Comparison of ENCODE assay signal across 1 cellular context in the genomic region with DNA sequence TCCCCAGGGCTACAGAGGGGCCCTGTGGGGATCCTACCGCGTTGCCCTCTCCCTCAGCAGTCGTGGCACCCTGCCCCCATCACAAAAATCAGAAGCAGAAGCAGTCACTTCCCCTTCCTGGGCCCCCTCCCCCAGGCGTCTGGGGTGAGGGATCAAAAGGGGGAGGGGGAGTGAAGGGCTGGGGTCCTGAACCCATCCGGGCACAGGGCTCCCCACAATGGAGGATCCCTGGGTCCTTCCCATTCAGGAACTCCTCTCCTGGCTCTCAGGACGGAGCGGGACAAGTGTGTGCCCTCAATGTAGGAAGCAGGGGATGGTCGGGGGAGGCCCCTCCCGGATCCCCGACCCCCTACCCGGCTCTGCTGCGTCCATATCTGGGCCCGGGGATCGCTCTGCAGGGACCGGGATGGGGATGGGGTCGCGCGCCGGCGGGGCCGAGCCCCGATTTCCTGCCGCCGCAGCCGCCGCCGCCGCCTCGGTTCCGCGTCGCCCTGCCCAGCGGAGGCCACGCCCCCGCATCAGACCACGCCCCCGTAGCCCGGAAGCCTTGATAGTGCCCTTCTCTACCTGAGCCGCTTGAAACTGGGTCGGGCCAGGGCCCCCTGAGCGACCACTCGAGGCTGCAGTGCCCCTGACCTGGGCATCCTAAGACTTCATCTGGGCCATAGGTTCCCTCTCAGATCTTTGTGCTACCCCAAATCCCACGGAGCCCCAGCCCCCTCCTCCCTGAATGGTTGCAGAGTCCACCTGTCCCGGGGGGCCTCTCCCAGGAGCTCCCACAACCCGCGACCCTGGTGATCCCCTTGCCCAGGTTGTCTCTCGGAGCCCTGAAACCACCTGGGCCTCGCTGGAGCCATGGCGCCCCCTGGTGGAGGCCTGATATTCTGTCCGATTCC.
TF ChIP-seq lines count a peak whose summit lies in the region.

A gene with protein sequence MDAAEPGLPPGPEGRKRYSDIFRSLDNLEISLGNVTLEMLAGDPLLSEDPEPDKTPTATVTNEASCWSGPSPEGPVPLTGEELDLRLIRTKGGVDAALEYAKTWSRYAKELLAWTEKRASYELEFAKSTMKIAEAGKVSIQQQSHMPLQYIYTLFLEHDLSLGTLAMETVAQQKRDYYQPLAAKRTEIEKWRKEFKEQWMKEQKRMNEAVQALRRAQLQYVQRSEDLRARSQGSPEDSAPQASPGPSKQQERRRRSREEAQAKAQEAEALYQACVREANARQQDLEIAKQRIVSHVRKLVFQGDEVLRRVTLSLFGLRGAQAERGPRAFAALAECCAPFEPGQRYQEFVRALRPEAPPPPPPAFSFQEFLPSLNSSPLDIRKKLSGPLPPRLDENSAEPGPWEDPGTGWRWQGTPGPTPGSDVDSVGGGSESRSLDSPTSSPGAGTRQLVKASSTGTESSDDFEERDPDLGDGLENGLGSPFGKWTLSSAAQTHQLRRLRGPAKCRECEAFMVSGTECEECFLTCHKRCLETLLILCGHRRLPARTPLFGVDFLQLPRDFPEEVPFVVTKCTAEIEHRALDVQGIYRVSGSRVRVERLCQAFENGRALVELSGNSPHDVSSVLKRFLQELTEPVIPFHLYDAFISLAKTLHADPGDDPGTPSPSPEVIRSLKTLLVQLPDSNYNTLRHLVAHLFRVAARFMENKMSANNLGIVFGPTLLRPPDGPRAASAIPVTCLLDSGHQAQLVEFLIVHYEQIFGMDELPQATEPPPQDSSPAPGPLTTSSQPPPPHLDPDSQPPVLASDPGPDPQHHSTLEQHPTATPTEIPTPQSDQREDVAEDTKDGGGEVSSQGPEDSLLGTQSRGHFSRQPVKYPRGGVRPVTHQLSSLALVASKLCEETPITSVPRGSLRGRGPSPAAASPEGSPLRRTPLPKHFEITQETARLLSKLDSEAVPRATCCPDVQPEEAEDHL (minus strand): TSS at position 500 of the 896 bp plus-strand sequence. CDS start 128 bp downstream, at position 372.

TF ChIP-seq in K562, 482 proteins besides CTCF, POLR2A, EP300 and RAD21 (continued from another document and continues in another):
- TF ChIP-seq ZNF143 (CRISPR knock-in tag; IDR thresholded peaks at IDR 0.05) (no peak), ZBTB7A (IDR thresholded peaks at IDR 0.05; ENCODE audit: borderline replicate concordance, control insufficient read depth, low read depth, low read length) (peak; percentile 94), SMARCA4 (IDR thresholded peaks at IDR 0.05) (peak; percentile 32; the same call in 1 of the 2 replicates), KDM4B (IDR thresholded peaks at IDR 0.05; ENCODE audit: borderline replicate concordance in 2 of 2, low read depth in 1 of 2) (no peak), RBFOX2 (IDR thresholded peaks at IDR 0.05; ENCODE audit: low read depth, low read length) (peak; percentile 83), KDM1A (IDR thresholded peaks at IDR 0.05) (peak in 1 of 2 experiments; percentile 70; a peak in 1 of 4 replicates), NCOA1 (IDR thresholded peaks at IDR 0.05; ENCODE audit: low read depth) (no peak), GABPB1 (CRISPR knock-in tag; IDR thresholded peaks at IDR 0.05) (peak; percentile 2; the same call in 1 of the 2 replicates), CCAR2 (IDR thresholded peaks at IDR 0.05; ENCODE audit: low read depth, low read length) (no peak), TGIF2 (CRISPR knock-in tag; IDR thresholded peaks at IDR 0.05) (0 out of 2 replicates have a peak, but pooled peaks have one; percentile 26), CHD1 (IDR thresholded peaks at IDR 0.05; ENCODE audit: low read length) (peak; percentile 50), KLF16 (IDR thresholded peaks at IDR 0.05) (peak; percentile 56; the same call in 1 of the 2 replicates), SMC3 (conservative IDR thresholded peaks at IDR 0.05; ENCODE audit: insufficient read depth, low read depth, low read length) (peak; percentile 77), NR2C1 (IDR thresholded peaks at IDR 0.05) (0 out of 2 replicates have a peak, but pooled peaks have one; percentile 11), NR2C1 (tag; IDR thresholded peaks at IDR 0.05) (no peak), PRMT5 (CRISPR knock-in tag; IDR thresholded peaks at IDR 0.05) (no peak), TEAD1 (CRISPR knock-in tag; IDR thresholded peaks at IDR 0.05) (peak in 1 of 2 experiments; percentile 41; a peak in 1 of 4 replicates), YY1 (IDR thresholded peaks at IDR 0.05; ENCODE audit: borderline replicate concordance in 1 of 3, control insufficient read depth in 1 of 3, extremely low read depth in 1 of 3, insufficient read depth in 3 of 3, insufficient read length in 1 of 3, insufficient replicate concordance in 2 of 3, low read depth in 1 of 3, low read length in 2 of 3) (peak in 2 of 3 experiments; percentile 3 to 16), EP400 (IDR thresholded peaks at IDR 0.05) (peak; percentile 56; the same call in 1 of the 2 replicates), RBM22 (IDR thresholded peaks at IDR 0.05; ENCODE audit: low read depth, low read length, poor library complexity, severe bottlenecking) (peak; percentile 50), HDAC1 (IDR thresholded peaks at IDR 0.05) (peak in 1 of 2 experiments; percentile 20; a peak in 1 of 4 replicates), SMARCE1 (IDR thresholded peaks at IDR 0.05) (0 out of 2 replicates have a peak, but pooled peaks have one; percentile 8), TOE1 (IDR thresholded peaks at IDR 0.05; ENCODE audit: borderline replicate concordance) (peak; percentile 53; the same call in 1 of the 2 replicates), TOE1 (CRISPR knock-in tag; IDR thresholded peaks at IDR 0.05; ENCODE audit: borderline replicate concordance, low read depth) (no peak), ZNF444 (CRISPR knock-in tag; IDR thresholded peaks at IDR 0.05) (peak; percentile 94), SP1 (CRISPR knock-in tag; IDR thresholded peaks at IDR 0.05) (peak; percentile 28; the same call in 1 of the 2 replicates), TAL1 (IDR thresholded peaks at IDR 0.05) (no peak), PHF8 (IDR thresholded peaks at IDR 0.05; ENCODE audit: borderline replicate concordance, low read length) (peak; percentile 81; the same call in 1 of the 2 replicates), POLR2G (IDR thresholded peaks at IDR 0.05; ENCODE audit: low read depth, low read length) (peak; percentile 90), NR2C2 (CRISPR knock-in tag; IDR thresholded peaks at IDR 0.05) (0 out of 2 replicates have a peak, but pooled peaks have one; percentile 31), NR2C2 (tag; IDR thresholded peaks at IDR 0.05) (peak; percentile 57), FIP1L1 (IDR thresholded peaks at IDR 0.05; ENCODE audit: low read depth, low read length, poor library complexity, severe bottlenecking) (peak; percentile 43), MED1 (CRISPR knock-in tag; IDR thresholded peaks at IDR 0.05; ENCODE audit: borderline replicate concordance) (no peak), ELF2 (CRISPR knock-in tag; IDR thresholded peaks at IDR 0.05) (0 out of 2 replicates have a peak, but pooled peaks have one; percentile 65), ARID1B (IDR thresholded peaks at IDR 0.05) (peak; percentile 34; the same call in 1 of the 2 replicates), CREBBP (IDR thresholded peaks at IDR 0.05; ENCODE audit: low read depth, low read length) (no peak), ZBTB1 (CRISPR knock-in tag; IDR thresholded peaks at IDR 0.05; ENCODE audit: borderline replicate concordance, low read depth) (0 out of 2 replicates have a peak, but pooled peaks have one; percentile 48), SMARCA5 (IDR thresholded peaks at IDR 0.05) (peak; percentile 89), GATAD2A (IDR thresholded peaks at IDR 0.05) (peak; percentile 71; the same call in 1 of the 2 replicates), SIN3A (IDR thresholded peaks at IDR 0.05; ENCODE audit: borderline replicate concordance in 2 of 2, control insufficient read depth in 1 of 2, low read depth in 2 of 2, low read length in 2 of 2) (0 out of 4 replicates have a peak, but pooled peaks of 1 of the 2 experiments have one; percentile 22), MAZ (CRISPR knock-in tag; conservative IDR thresholded peaks at IDR 0.05 in 1 of 2, IDR thresholded peaks at IDR 0.05 in 1 of 2) (0 out of 4 replicates have a peak, but pooled peaks of 1 of the 2 experiments have one; percentile 47), CCNT2 (IDR thresholded peaks at IDR 0.05; ENCODE audit: borderline replicate concordance, extremely low read depth, insufficient read length, low read depth, low read length) (peak; percentile 38), ZNF133 (CRISPR knock-in tag; IDR thresholded peaks at IDR 0.05) (no peak), SP2 (IDR thresholded peaks at IDR 0.05; ENCODE audit: extremely low read depth, low read depth, low read length, poor library complexity, severe bottlenecking) (no peak), CHD4 (IDR thresholded peaks at IDR 0.05; ENCODE audit: insufficient read depth, insufficient replicate concordance, low read depth, low read length, poor library complexity, severe bottlenecking) (peak; percentile 39), ATF1 (CRISPR knock-in tag; IDR thresholded peaks at IDR 0.05) (no peak), ATF1 (tag; IDR thresholded peaks at IDR 0.05) (peak; percentile 40; the same call in 1 of the 2 replicates)
- TF ChIP-seq, protein P1, sequence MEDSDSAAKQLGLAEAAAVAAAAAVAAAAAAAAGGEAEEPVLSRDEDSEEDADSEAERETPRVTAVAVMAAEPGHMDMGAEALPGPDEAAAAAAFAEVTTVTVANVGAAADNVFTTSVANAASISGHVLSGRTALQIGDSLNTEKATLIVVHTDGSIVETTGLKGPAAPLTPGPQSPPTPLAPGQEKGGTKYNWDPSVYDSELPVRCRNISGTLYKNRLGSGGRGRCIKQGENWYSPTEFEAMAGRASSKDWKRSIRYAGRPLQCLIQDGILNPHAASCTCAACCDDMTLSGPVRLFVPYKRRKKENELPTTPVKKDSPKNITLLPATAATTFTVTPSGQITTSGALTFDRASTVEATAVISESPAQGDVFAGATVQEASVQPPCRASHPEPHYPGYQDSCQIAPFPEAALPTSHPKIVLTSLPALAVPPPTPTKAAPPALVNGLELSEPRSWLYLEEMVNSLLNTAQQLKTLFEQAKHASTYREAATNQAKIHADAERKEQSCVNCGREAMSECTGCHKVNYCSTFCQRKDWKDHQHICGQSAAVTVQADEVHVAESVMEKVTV (CRISPR knock-in tag; IDR thresholded peaks at IDR 0.05), result peak; percentile 59; the same call in 1 of the 2 replicates
- TF ChIP-seq, protein P2, sequence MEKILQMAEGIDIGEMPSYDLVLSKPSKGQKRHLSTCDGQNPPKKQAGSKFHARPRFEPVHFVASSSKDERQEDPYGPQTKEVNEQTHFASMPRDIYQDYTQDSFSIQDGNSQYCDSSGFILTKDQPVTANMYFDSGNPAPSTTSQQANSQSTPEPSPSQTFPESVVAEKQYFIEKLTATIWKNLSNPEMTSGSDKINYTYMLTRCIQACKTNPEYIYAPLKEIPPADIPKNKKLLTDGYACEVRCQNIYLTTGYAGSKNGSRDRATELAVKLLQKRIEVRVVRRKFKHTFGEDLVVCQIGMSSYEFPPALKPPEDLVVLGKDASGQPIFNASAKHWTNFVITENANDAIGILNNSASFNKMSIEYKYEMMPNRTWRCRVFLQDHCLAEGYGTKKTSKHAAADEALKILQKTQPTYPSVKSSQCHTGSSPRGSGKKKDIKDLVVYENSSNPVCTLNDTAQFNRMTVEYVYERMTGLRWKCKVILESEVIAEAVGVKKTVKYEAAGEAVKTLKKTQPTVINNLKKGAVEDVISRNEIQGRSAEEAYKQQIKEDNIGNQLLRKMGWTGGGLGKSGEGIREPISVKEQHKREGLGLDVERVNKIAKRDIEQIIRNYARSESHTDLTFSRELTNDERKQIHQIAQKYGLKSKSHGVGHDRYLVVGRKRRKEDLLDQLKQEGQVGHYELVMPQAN (IDR thresholded peaks at IDR 0.05; ENCODE audit: borderline replicate concordance), result peak; percentile 33; the same call in 1 of the 2 replicates
- TF ChIP-seq, protein P3, sequence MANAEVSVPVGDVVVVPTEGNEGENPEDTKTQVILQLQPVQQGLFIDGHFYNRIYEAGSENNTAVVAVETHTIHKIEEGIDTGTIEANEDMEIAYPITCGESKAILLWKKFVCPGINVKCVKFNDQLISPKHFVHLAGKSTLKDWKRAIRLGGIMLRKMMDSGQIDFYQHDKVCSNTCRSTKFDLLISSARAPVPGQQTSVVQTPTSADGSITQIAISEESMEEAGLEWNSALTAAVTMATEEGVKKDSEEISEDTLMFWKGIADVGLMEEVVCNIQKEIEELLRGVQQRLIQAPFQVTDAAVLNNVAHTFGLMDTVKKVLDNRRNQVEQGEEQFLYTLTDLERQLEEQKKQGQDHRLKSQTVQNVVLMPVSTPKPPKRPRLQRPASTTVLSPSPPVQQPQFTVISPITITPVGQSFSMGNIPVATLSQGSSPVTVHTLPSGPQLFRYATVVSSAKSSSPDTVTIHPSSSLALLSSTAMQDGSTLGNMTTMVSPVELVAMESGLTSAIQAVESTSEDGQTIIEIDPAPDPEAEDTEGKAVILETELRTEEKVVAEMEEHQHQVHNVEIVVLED (CRISPR knock-in tag; IDR thresholded peaks at IDR 0.05), result peak; percentile 21; the same call in 1 of the 2 replicates
- TF ChIP-seq, protein P4, sequence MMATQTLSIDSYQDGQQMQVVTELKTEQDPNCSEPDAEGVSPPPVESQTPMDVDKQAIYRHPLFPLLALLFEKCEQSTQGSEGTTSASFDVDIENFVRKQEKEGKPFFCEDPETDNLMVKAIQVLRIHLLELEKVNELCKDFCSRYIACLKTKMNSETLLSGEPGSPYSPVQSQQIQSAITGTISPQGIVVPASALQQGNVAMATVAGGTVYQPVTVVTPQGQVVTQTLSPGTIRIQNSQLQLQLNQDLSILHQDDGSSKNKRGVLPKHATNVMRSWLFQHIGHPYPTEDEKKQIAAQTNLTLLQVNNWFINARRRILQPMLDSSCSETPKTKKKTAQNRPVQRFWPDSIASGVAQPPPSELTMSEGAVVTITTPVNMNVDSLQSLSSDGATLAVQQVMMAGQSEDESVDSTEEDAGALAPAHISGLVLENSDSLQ (IDR thresholded peaks at IDR 0.05), result peak; percentile 37
- TF ChIP-seq, protein P5, sequence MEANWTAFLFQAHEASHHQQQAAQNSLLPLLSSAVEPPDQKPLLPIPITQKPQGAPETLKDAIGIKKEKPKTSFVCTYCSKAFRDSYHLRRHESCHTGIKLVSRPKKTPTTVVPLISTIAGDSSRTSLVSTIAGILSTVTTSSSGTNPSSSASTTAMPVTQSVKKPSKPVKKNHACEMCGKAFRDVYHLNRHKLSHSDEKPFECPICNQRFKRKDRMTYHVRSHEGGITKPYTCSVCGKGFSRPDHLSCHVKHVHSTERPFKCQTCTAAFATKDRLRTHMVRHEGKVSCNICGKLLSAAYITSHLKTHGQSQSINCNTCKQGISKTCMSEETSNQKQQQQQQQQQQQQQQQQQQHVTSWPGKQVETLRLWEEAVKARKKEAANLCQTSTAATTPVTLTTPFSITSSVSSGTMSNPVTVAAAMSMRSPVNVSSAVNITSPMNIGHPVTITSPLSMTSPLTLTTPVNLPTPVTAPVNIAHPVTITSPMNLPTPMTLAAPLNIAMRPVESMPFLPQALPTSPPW (CRISPR knock-in tag; IDR thresholded peaks at IDR 0.05), result peak; percentile 63; the same call in 1 of the 2 replicates
- TF ChIP-seq, protein P6, sequence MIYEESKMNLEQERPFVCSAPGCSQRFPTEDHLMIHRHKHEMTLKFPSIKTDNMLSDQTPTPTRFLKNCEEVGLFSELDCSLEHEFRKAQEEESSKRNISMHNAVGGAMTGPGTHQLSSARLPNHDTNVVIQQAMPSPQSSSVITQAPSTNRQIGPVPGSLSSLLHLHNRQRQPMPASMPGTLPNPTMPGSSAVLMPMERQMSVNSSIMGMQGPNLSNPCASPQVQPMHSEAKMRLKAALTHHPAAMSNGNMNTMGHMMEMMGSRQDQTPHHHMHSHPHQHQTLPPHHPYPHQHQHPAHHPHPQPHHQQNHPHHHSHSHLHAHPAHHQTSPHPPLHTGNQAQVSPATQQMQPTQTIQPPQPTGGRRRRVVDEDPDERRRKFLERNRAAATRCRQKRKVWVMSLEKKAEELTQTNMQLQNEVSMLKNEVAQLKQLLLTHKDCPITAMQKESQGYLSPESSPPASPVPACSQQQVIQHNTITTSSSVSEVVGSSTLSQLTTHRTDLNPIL (CRISPR knock-in tag; IDR thresholded peaks at IDR 0.05), result 0 out of 2 replicates have a peak, but pooled peaks have one; percentile 46
